In the genomic region with DNA sequence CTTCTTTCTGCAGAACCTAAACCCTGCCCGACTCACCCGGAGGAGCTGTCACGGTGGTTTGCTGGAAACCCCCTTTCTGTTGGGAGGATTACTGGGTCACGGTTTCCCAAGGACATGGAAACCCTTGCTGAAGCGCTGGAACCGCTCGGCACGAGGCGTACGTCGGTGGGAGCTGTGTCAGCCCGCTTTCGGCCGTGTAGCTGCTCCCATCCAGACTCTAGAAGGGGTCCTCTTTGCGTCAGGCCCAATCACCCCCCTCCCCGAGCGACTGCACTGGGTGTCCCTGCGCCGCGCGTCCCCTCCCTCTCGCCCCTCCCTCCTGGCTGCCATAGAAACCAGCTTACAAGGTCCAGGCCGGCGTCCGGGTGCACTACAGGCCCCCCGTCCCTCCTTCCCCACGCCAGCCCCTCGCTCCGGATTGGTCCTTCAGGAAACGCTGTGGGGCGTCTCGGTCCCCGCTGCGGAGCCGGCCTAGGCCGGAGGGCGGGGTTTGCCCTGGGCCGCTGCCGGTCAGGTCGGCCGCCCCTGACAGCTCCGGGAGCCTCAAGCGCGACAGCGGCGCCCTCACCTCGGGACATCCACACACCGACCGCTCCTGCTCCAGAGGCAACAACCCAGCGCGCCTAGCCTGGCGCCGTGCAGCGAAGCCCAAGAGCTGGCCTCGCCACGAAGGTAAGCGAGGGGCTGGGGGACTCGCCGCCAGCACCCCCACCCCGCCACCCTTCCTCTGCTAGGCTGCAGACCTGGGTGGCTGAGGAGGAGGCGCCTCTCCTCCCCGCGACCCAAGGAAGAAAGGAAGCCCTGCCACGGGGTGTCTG, we compare ENCODE assay signal across 1 cellular context.
TF ChIP-seq lines count a peak whose summit lies in the region.

Gene NIM1K, plus strand, starts transcription at position 486 of the 818 bp plus-strand sequence. CDS start 53,551 bp downstream, outside the sequence.

TF ChIP-seq in HepG2, 621 proteins besides CTCF, POLR2A, EP300 and RAD21 (continued from another document and continues in another):
- TF ChIP-seq CSRNP1 (CRISPR knock-in tag; IDR thresholded peaks at IDR 0.05): no peak
- TF ChIP-seq ZNF883 (CRISPR knock-in tag; IDR thresholded peaks at IDR 0.05; ENCODE audit: not compliant biosample characterization): no peak
- peak; percentile 21; the same call in 1 of the 2 replicates for TF ChIP-seq MYC (CRISPR knock-in tag; IDR thresholded peaks at IDR 0.05; ENCODE audit: borderline replicate concordance)
- no peak for TF ChIP-seq HMGXB3 (CRISPR knock-in tag; IDR thresholded peaks at IDR 0.05; ENCODE audit: borderline replicate concordance)
- no peak for TF ChIP-seq GFI1 (CRISPR knock-in tag; IDR thresholded peaks at IDR 0.05; ENCODE audit: borderline replicate concordance)
- TF ChIP-seq, protein P1, sequence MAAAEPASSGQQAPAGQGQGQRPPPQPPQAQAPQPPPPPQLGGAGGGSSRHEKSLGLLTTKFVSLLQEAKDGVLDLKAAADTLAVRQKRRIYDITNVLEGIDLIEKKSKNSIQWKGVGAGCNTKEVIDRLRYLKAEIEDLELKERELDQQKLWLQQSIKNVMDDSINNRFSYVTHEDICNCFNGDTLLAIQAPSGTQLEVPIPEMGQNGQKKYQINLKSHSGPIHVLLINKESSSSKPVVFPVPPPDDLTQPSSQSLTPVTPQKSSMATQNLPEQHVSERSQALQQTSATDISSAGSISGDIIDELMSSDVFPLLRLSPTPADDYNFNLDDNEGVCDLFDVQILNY (CRISPR knock-in tag; conservative IDR thresholded peaks at IDR 0.05): no peak
- no peak for TF ChIP-seq ZNF275 (CRISPR knock-in tag; IDR thresholded peaks at IDR 0.05; ENCODE audit: borderline replicate concordance)
- no peak for TF ChIP-seq NR2C2 (CRISPR knock-in tag; IDR thresholded peaks at IDR 0.05; ENCODE audit: borderline replicate concordance)
- TF ChIP-seq YEATS2 (CRISPR knock-in tag; IDR thresholded peaks at IDR 0.05; ENCODE audit: borderline replicate concordance): no peak
- TF ChIP-seq NCOR1 (IDR thresholded peaks at IDR 0.05; ENCODE audit: borderline replicate concordance, low read length): no peak
- TF ChIP-seq, protein P2, sequence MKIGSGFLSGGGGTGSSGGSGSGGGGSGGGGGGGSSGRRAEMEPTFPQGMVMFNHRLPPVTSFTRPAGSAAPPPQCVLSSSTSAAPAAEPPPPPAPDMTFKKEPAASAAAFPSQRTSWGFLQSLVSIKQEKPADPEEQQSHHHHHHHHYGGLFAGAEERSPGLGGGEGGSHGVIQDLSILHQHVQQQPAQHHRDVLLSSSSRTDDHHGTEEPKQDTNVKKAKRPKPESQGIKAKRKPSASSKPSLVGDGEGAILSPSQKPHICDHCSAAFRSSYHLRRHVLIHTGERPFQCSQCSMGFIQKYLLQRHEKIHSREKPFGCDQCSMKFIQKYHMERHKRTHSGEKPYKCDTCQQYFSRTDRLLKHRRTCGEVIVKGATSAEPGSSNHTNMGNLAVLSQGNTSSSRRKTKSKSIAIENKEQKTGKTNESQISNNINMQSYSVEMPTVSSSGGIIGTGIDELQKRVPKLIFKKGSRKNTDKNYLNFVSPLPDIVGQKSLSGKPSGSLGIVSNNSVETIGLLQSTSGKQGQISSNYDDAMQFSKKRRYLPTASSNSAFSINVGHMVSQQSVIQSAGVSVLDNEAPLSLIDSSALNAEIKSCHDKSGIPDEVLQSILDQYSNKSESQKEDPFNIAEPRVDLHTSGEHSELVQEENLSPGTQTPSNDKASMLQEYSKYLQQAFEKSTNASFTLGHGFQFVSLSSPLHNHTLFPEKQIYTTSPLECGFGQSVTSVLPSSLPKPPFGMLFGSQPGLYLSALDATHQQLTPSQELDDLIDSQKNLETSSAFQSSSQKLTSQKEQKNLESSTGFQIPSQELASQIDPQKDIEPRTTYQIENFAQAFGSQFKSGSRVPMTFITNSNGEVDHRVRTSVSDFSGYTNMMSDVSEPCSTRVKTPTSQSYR (CRISPR knock-in tag; IDR thresholded peaks at IDR 0.05; ENCODE audit: borderline replicate concordance): no peak
- TF ChIP-seq MAFK (conservative IDR thresholded peaks at IDR 0.05 in 1 of 2, IDR thresholded peaks at IDR 0.05 in 1 of 2; ENCODE audit: low read length in 2 of 2): no peak
- peak; percentile 76 for TF ChIP-seq ZNF687 (CRISPR knock-in tag; IDR thresholded peaks at IDR 0.05)
- no peak for TF ChIP-seq DR1 (CRISPR knock-in tag; IDR thresholded peaks at IDR 0.05)
- no peak for TF ChIP-seq ZNF331 (CRISPR knock-in tag; IDR thresholded peaks at IDR 0.05)
- TF ChIP-seq, protein P3, sequence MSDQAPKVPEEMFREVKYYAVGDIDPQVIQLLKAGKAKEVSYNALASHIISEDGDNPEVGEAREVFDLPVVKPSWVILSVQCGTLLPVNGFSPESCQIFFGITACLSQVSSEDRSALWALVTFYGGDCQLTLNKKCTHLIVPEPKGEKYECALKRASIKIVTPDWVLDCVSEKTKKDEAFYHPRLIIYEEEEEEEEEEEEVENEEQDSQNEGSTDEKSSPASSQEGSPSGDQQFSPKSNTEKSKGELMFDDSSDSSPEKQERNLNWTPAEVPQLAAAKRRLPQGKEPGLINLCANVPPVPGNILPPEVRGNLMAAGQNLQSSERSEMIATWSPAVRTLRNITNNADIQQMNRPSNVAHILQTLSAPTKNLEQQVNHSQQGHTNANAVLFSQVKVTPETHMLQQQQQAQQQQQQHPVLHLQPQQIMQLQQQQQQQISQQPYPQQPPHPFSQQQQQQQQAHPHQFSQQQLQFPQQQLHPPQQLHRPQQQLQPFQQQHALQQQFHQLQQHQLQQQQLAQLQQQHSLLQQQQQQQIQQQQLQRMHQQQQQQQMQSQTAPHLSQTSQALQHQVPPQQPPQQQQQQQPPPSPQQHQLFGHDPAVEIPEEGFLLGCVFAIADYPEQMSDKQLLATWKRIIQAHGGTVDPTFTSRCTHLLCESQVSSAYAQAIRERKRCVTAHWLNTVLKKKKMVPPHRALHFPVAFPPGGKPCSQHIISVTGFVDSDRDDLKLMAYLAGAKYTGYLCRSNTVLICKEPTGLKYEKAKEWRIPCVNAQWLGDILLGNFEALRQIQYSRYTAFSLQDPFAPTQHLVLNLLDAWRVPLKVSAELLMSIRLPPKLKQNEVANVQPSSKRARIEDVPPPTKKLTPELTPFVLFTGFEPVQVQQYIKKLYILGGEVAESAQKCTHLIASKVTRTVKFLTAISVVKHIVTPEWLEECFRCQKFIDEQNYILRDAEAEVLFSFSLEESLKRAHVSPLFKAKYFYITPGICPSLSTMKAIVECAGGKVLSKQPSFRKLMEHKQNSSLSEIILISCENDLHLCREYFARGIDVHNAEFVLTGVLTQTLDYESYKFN (CRISPR knock-in tag; conservative IDR thresholded peaks at IDR 0.05): 0 out of 2 replicates have a peak, but pooled peaks have one; percentile 12
- no peak for TF ChIP-seq BORCS8-MEF2B (CRISPR knock-in tag; IDR thresholded peaks at IDR 0.05)
- no peak for TF ChIP-seq ZNF136 (CRISPR knock-in tag; IDR thresholded peaks at IDR 0.05; ENCODE audit: low read depth)
- peak; percentile 6; the same call in 1 of the 2 replicates for TF ChIP-seq ZIK1 (CRISPR knock-in tag; IDR thresholded peaks at IDR 0.05; ENCODE audit: borderline replicate concordance, low read depth)
- TF ChIP-seq, protein P4, sequence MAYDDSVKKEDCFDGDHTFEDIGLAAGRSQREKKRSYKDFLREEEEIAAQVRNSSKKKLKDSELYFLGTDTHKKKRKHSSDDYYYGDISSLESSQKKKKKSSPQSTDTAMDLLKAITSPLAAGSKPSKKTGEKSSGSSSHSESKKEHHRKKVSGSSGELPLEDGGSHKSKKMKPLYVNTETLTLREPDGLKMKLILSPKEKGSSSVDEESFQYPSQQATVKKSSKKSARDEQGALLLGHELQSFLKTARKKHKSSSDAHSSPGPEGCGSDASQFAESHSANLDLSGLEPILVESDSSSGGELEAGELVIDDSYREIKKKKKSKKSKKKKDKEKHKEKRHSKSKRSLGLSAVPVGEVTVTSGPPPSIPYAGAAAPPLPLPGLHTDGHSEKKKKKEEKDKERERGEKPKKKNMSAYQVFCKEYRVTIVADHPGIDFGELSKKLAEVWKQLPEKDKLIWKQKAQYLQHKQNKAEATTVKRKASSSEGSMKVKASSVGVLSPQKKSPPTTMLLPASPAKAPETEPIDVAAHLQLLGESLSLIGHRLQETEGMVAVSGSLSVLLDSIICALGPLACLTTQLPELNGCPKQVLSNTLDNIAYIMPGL (CRISPR knock-in tag; IDR thresholded peaks at IDR 0.05; ENCODE audit: borderline replicate concordance in 1 of 2, low read depth in 1 of 2): no peak
- no peak for TF ChIP-seq MED13 (CRISPR knock-in tag; IDR thresholded peaks at IDR 0.05)
- TF ChIP-seq GPBP1L1 (CRISPR knock-in tag; IDR thresholded peaks at IDR 0.05): no peak
- TF ChIP-seq RFX3 (CRISPR knock-in tag; IDR thresholded peaks at IDR 0.05): peak; percentile 43; the same call in 1 of the 2 replicates
